Comparison of ENCODE assay signal across 8 cellular contexts in genomic region chrX:13538414-13538813, GRCh38. TPM values are rescaled to one million over a fixed set of nuclear protein-coding genes. Genes with fewer than 3 reads are reported as not detected.
"Had no signal": no experiment of that assay in that cellular context is flagged by ENCODE, and none has a peak within 500 bp of the region (broad histone marks: within the 10 kb centered on the region; RNA-seq: fewer than 3 reads in every experiment).

No MANE protein-coding gene starts in this region.

- H3K4me3 ChIP-seq: GM12878 had no signal

- ATAC-seq: GM12878 had no signal

- FAIRE-seq: G401.6, GM12878, GM12891, GM12892, GM18507, GM19239 had no signal

- DNase-seq: GDM1, GF-D8 had no signal

RNA-seq across cellular contexts. Expression of gene EGFL6, which starts 31.0 kb away (rescaled TPM):
- total RNA-seq: GM12878 had no signal
